1 cellular context compared by ENCODE assay signal in the genomic region with DNA sequence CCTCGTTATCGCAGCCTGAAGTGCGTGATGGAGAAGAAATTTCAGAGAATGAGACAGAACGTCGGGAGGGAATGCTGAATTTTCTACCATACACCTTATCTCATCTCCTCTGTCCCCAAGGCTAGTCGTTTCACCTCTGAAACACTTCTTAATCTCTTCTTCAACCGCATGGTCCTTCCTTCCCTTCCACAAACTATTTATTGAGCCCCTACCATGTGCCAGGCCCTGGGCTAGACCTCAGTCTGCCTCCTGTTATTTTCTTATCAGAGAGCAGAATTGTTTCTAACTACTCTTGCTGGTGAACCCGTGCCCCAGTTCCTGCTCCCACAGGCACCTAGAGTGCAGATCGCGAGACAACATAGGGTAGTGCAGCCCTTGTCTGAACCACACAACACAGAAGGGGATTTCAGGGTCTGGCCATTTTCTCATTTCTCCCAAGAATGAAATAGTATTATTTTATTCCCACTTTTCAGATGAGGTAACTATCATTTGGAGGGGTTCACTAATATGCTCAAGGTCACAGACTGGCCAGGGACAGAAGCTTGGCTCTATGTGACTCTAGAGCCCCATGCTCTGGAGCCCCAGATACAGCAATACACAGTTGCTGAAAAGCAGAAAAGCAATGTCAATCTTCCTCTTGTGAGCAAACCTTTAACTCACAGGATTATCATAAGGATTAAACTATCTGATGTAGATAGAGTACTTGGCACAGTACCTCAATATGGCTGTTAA.
TF ChIP-seq lines count a peak whose summit lies in the region.

No MANE protein-coding gene starts in this region.

TF ChIP-seq in K562, 482 proteins besides CTCF, POLR2A, EP300 and RAD21 (continued from another document):
- TF ChIP-seq USF1 (CRISPR knock-in tag; IDR thresholded peaks at IDR 0.05): peak; percentile 56
- TF ChIP-seq, protein P1, sequence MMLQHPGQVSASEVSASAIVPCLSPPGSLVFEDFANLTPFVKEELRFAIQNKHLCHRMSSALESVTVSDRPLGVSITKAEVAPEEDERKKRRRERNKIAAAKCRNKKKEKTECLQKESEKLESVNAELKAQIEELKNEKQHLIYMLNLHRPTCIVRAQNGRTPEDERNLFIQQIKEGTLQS (IDR thresholded peaks at IDR 0.05): no peak
- TF ChIP-seq, protein P1 (CRISPR knock-in tag; conservative IDR thresholded peaks at IDR 0.05): 0 out of 2 replicates have a peak, but pooled peaks have one; percentile 12
- TF ChIP-seq SMARCE1 (IDR thresholded peaks at IDR 0.05): peak; percentile 56
- TF ChIP-seq ZKSCAN3 (CRISPR knock-in tag; IDR thresholded peaks at IDR 0.05): 0 out of 2 replicates have a peak, but pooled peaks have one; percentile 3
- TF ChIP-seq, protein P2, sequence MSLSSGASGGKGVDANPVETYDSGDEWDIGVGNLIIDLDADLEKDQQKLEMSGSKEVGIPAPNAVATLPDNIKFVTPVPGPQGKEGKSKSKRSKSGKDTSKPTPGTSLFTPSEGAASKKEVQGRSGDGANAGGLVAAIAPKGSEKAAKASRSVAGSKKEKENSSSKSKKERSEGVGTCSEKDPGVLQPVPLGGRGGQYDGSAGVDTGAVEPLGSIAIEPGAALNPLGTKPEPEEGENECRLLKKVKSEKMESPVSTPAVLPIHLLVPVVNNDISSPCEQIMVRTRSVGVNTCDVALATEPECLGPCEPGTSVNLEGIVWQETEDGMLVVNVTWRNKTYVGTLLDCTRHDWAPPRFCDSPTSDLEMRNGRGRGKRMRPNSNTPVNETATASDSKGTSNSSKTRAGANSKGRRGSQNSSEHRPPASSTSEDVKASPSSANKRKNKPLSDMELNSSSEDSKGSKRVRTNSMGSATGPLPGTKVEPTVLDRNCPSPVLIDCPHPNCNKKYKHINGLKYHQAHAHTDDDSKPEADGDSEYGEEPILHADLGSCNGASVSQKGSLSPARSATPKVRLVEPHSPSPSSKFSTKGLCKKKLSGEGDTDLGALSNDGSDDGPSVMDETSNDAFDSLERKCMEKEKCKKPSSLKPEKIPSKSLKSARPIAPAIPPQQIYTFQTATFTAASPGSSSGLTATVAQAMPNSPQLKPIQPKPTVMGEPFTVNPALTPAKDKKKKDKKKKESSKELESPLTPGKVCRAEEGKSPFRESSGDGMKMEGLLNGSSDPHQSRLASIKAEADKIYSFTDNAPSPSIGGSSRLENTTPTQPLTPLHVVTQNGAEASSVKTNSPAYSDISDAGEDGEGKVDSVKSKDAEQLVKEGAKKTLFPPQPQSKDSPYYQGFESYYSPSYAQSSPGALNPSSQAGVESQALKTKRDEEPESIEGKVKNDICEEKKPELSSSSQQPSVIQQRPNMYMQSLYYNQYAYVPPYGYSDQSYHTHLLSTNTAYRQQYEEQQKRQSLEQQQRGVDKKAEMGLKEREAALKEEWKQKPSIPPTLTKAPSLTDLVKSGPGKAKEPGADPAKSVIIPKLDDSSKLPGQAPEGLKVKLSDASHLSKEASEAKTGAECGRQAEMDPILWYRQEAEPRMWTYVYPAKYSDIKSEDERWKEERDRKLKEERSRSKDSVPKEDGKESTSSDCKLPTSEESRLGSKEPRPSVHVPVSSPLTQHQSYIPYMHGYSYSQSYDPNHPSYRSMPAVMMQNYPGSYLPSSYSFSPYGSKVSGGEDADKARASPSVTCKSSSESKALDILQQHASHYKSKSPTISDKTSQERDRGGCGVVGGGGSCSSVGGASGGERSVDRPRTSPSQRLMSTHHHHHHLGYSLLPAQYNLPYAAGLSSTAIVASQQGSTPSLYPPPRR (CRISPR knock-in tag; IDR thresholded peaks at IDR 0.05; ENCODE audit: borderline replicate concordance): no peak
- TF ChIP-seq NFRKB (IDR thresholded peaks at IDR 0.05; ENCODE audit: low read depth): peak; percentile 28; the same call in 1 of the 2 replicates
- TF ChIP-seq, protein P3, sequence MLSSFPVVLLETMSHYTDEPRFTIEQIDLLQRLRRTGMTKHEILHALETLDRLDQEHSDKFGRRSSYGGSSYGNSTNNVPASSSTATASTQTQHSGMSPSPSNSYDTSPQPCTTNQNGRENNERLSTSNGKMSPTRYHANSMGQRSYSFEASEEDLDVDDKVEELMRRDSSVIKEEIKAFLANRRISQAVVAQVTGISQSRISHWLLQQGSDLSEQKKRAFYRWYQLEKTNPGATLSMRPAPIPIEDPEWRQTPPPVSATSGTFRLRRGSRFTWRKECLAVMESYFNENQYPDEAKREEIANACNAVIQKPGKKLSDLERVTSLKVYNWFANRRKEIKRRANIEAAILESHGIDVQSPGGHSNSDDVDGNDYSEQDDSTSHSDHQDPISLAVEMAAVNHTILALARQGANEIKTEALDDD (IDR thresholded peaks at IDR 0.05): peak; percentile 86
- no peak; the same call in 1 of the 2 replicates for TF ChIP-seq NFIC (IDR thresholded peaks at IDR 0.05)
- peak; percentile 49; the same call in 1 of the 2 replicates for TF ChIP-seq LARP7 (IDR thresholded peaks at IDR 0.05)
- peak; percentile 91 for TF ChIP-seq ZEB2 (IDR thresholded peaks at IDR 0.05)
- TF ChIP-seq E2F3 (CRISPR knock-in tag; IDR thresholded peaks at IDR 0.05): no peak
- TF ChIP-seq HMGXB4 (CRISPR knock-in tag; IDR thresholded peaks at IDR 0.05): peak; percentile 24; the same call in 1 of the 2 replicates
